In the genomic region with DNA sequence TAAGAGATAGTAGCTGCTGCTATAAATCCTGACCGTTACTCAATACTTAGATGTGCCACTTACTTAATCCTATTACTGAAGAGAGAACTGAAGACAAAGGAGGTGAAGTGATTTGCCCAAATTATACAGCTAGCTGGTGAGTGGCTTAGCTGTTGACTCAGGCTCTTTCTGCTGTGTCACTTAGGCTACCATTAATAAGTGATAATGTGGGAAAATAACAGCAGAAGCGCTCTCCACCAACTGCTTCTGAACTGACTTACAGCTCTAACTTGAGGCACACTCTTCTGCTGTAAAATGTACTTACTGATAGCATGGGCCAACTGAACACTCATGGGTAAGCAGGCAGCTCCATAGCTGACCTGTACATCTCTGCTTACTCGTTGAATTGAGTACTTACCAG, we compare ENCODE assay signal across 1 cellular context.
A peak's percentile ranks its signal among the peaks of the same experiment; 100 is the strongest.
TF ChIP-seq lines count a peak whose summit lies in the region.

No MANE protein-coding gene starts in this region.

TF ChIP-seq in IMR-90, 13 proteins besides CTCF, POLR2A, EP300 and RAD21:
- TF ChIP-seq NFE2L2 (IDR thresholded peaks at IDR 0.05; ENCODE audit: low read depth, low read length) (peak; percentile 34; the same call in 1 of the 2 replicates), RCOR1 (IDR thresholded peaks at IDR 0.05; ENCODE audit: insufficient replicate concordance, low read length) (no peak)
